In genomic region chr3:134312873-134313838, GRCh38 we compare ENCODE assay signal across 8 cellular contexts.
DNase-seq lines count a peak whose midpoint lies in the region; ATAC-seq and TF ChIP-seq lines count a peak whose summit lies in the region.

No MANE protein-coding gene starts in this region.

- peak; percentile 90 for DNase-seq in EH (ENCODE audit: low read depth)
- DNase-seq in T-helper 17 cell, result no peak
- no peak for DNase-seq in foreskin keratinocyte
- DNase-seq in omental fat pad (ENCODE audit: low spot score), result no peak
- DNase-seq in central memory CD4-positive, alpha-beta T cell, result no peak
- DNase-seq in NCI-H69 (lab: John Stamatoyannopoulos, UW), result no peak
- DNase-seq in T-helper 1 cell, result no peak

- peaks cover 7% of the 10 kb centered on the region for H3K4me1 Mint-ChIP-seq in T-helper 17 cell

- no peaks in the 10 kb centered on the region for H3K27me3 ChIP-seq in foreskin keratinocyte

- peak overlapping the region; percentile 56 for H3K27ac ChIP-seq in foreskin keratinocyte

- peaks cover 43% of the 10 kb centered on the region for H3K27me3 Mint-ChIP-seq in T-helper 17 cell

- no peak for ATAC-seq in T-helper 17 cell
- peak; percentile 6 for ATAC-seq in foreskin keratinocyte
- ATAC-seq in omental fat pad (ENCODE audit: low FRiP score), result peak; percentile 21
- ATAC-seq in GM21381 (IDR thresholded peaks at IDR 0.05; ENCODE audit: unreplicated experiment), result no peak

- H3K9me3 ChIP-seq in T-helper 17 cell (ENCODE audit: control insufficient read depth, low read length, poor library complexity, severe bottlenecking), result no peaks in the 10 kb centered on the region

- peaks cover 5% of the 10 kb centered on the region for H3K36me3 Mint-ChIP-seq in T-helper 17 cell (ENCODE audit: low read depth)

- no peak overlapping the region for H3K27ac Mint-ChIP-seq in T-helper 17 cell

- peak overlapping the region; percentile 61 for H3K4me3 Mint-ChIP-seq in T-helper 17 cell

- peaks cover 41% of the 10 kb centered on the region for H3K4me1 ChIP-seq in foreskin keratinocyte

- TF ChIP-seq CTCF in foreskin keratinocyte (conservative IDR thresholded peaks at IDR 0.05) (peak; percentile 50), omental fat pad (IDR thresholded peaks at IDR 0.05) (no peak)

Comparison
In these comparisons a context has a peak if more than half of its experiments do, and no peak if none do; other contexts are left out.
1. ATAC-seq: peak in foreskin keratinocyte (single experiment) and omental fat pad (single experiment); none in T-helper 17 cell (single experiment) and GM21381 (single experiment).